8 cellular contexts compared by ENCODE assay signal in the genomic region with DNA sequence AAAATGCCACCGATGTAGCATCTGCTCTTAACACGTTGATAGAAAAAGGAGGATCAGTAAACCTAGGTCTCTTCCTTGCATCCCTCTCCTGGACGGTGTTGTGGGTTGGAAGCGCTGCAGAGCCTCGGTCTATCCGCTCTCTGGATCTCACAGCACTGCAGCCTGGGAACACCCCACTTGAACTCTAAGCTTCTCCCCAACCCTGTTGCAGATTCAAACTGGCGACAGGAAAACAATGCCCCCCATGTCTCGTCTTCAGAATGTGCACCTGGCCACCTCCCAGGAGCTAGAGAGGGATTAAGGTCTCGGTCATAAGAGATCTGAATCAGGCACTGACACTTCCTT. TPM values are rescaled to one million over a fixed set of nuclear protein-coding genes. Genes with fewer than 3 reads are reported as not detected.
DNase-seq lines count a peak whose midpoint lies in the region; ATAC-seq and TF ChIP-seq lines count a peak whose summit lies in the region.

No MANE protein-coding gene starts in this region.

- TF ChIP-seq CTCF in Calu3 (IDR thresholded peaks at IDR 0.05; ENCODE audit: unreplicated experiment), result no peak
- TF ChIP-seq CTCF in fibroblast of pulmonary artery (IDR thresholded peaks at IDR 0.05; ENCODE audit: low read length, missing control alignments), result no peak
- TF ChIP-seq CTCF in prostate gland (IDR thresholded peaks at IDR 0.05), result no peak
- TF ChIP-seq CTCF in GM10266 (IDR thresholded peaks at IDR 0.05; ENCODE audit: control insufficient read depth, insufficient read depth, low read depth, missing control alignments), result no peak

- H3K4me1 ChIP-seq in prostate gland (replicated peaks), result peaks cover 3% of the 10 kb centered on the region

- H3K4me1 Mint-ChIP-seq in Calu3 (ENCODE audit: low read depth, unreplicated experiment), result no peaks in the 10 kb centered on the region

- peak; percentile 7 for DNase-seq in Calu3
- DNase-seq in HEK293T (ENCODE audit: extremely low spot score), result peak; percentile 18
- peak; percentile 45 for DNase-seq in UCSD-AML1 (lab: John Stamatoyannopoulos, UW; ENCODE audit: unreplicated experiment)
- DNase-seq in fibroblast of pulmonary artery (ENCODE audit: low read depth), result no peak
- DNase-seq in prostate gland (ENCODE audit: low spot score), result no peak
- DNase-seq in GM10266 (ENCODE audit: extremely low spot score), result no peak
- DNase-seq in RPMI8226, result no peak

- peak overlapping the region; percentile 84 for H3K4me3 Mint-ChIP-seq in Calu3 (ENCODE audit: low read depth, unreplicated experiment)

- H3K36me3 ChIP-seq in prostate gland, result no peaks in the 10 kb centered on the region

- ATAC-seq in HG03095 (IDR thresholded peaks at IDR 0.05; ENCODE audit: unreplicated experiment), result no peak

- WGBS in prostate gland, result 0% methylated on average over 9 of the region's 9 CpGs

- peaks cover 13% of the 10 kb centered on the region for H3K36me3 Mint-ChIP-seq in Calu3 (ENCODE audit: insufficient read depth, unreplicated experiment)

- BruUV-seq in Calu3 (replicated peaks; lab: Mats Ljungman, UMichigan), result no TSS peak

- H3K27me3 Mint-ChIP-seq in Calu3 (ENCODE audit: unreplicated experiment), result no peaks in the 10 kb centered on the region

- H3K27ac ChIP-seq in prostate gland, result peak overlapping the region; percentile 74 to 88

- CTCF ChIA-PET in Calu3 (lab: Charles Lee) (interaction anchor here (1.5 kb wide), 1 partner anchor 10 kb away, joined by 4 read pairs; no protein-coding TSS in a partner anchor), HEK293T (lab: Yijun Ruan, JAX) (interaction anchor here (1.3 to 1.9 kb wide), 2 partner anchors 21 to 235 kb away, joined by 3 to 4 read pairs; no protein-coding TSS in a partner anchor)

- no peaks in the 10 kb centered on the region for H3K9me3 ChIP-seq in prostate gland

- intact Hi-C loops in Calu3 (cut with micrococcal nuclease; ENCODE audit: unreplicated experiment), result no loop called here
- intact Hi-C loops in prostate gland (cut with DNase I), result loop anchor here (5.0 kb wide), 2 partner anchors 236 to 481 kb away; partner anchors contain the start of gene STT3A

- H3K9me3 Mint-ChIP-seq in Calu3 (ENCODE audit: low read depth, unreplicated experiment), result no peaks in the 10 kb centered on the region

- TF ChIP-seq POLR2A in prostate gland (IDR thresholded peaks at IDR 0.05), result no peak

- H3K27ac Mint-ChIP-seq in Calu3 (ENCODE audit: unreplicated experiment), result peak overlapping the region; percentile 90

- POLR2A ChIA-PET in HEK293T (lab: Yijun Ruan, JAX), result interaction anchor here (1.0 to 2.3 kb wide), 10 partner anchors 8 to 157 kb away, joined by 3 to 12 read pairs (median 6); partner anchors contain the start of gene CCDC15

- H3K4me3 ChIP-seq in fibroblast of pulmonary artery (replicated peaks; ENCODE audit: low read depth, low read length) (peak overlapping the region; percentile 87), prostate gland (peak overlapping the region; percentile 66 to 93)

- no peaks in the 10 kb centered on the region for H3K27me3 ChIP-seq in prostate gland (replicated peaks; ENCODE audit: insufficient read depth)

TF ChIP-seq in HEK293T, 16 proteins besides CTCF, POLR2A, EP300 and RAD21:
- no peak for TF ChIP-seq ZNF384 (IDR thresholded peaks at IDR 0.05)
- TF ChIP-seq BHLHE40 (IDR thresholded peaks at IDR 0.05; ENCODE audit: borderline replicate concordance), result no peak
- TF ChIP-seq NFRKB (IDR thresholded peaks at IDR 0.05), result no peak
- no peak for TF ChIP-seq L3MBTL2 (conservative IDR thresholded peaks at IDR 0.05)
- TF ChIP-seq LEF1 (IDR thresholded peaks at IDR 0.05; ENCODE audit: borderline replicate concordance), result no peak
- TF ChIP-seq ARNT (IDR thresholded peaks at IDR 0.05), result no peak
- no peak for TF ChIP-seq SP1 (IDR thresholded peaks at IDR 0.05)
- TF ChIP-seq FOXM1 (IDR thresholded peaks at IDR 0.05; ENCODE audit: borderline replicate concordance), result no peak
- TF ChIP-seq FOXK2 (IDR thresholded peaks at IDR 0.05), result no peak
- no peak for TF ChIP-seq SUZ12 (IDR thresholded peaks at IDR 0.05)

RNA-seq across cellular contexts. Expression of gene TMEM218, which starts 0.5 kb away (rescaled TPM):
- total RNA-seq in Calu3 (2022) (10.0 and 14.5 TPM in 2 replicates), prostate gland (10 to 100 TPM; 17.7 to 33.5 TPM)

RNA-seq across cellular contexts. Expression of gene SLC37A2, which starts 47.9 kb away (rescaled TPM):
- total RNA-seq in Calu3 (2022) (2.5 and 4.3 TPM in 2 replicates), prostate gland (10 to 100 TPM; 10.2 to 13.3 TPM)

RNA-seq across cellular contexts. Expression of gene PKNOX2, which starts 53.6 kb away (rescaled TPM):
- not detected in 2 replicates for total RNA-seq in Calu3 (2022)
- 10 to 100 TPM; 12.3 to 14.7 TPM for total RNA-seq in prostate gland

Comparison
In these comparisons a context has a peak if more than half of its experiments do, and no peak if none do; other contexts are left out.
1. DNase-seq: peak in Calu3 (single experiment), HEK293T (single experiment) and UCSD-AML1 (single experiment); none in fibroblast of pulmonary artery (single experiment), prostate gland (single experiment), GM10266 (single experiment) and RPMI8226 (single experiment).
2. RNA of gene PKNOX2, which starts 53.6 kb away (total RNA-seq): 12.3 to 14.7 TPM in prostate gland; not detected in Calu3; every median in the first group is over 10 times any median in the second.